In the genomic region with DNA sequence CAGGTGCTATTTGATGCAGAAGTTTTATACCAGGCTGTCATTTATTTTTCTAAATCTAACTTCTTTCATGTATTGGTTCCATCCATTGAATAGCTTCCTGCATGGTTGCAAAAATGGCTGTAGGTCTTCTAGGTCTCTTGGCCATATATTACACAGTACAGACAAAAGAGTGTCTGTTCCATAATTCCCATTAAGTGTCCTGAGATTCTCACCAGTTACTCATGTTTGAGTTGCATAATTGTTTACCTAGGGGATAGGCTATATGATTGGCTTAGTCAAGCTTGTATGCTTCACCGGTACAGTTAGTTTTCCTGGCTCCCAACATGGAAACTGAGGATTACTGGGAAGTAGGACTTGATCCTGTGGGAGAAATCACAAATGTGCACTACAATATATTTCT, we compare ENCODE assay signal across 21 cellular contexts.
DNase-seq lines count a peak whose midpoint lies in the region; ATAC-seq, FAIRE-seq and TF ChIP-seq lines count a peak whose summit lies in the region.
"Had no signal": no experiment of that assay in that cellular context is flagged by ENCODE, and none has a peak within 500 bp of the region (broad histone marks: within the 10 kb centered on the region; RNA-seq: fewer than 3 reads in every experiment).

No MANE protein-coding gene starts in this region.

- no peaks in the 10 kb centered on the region for H3K27me3 ChIP-seq in RWPE2 (ENCODE audit: insufficient read depth, poor library complexity, severe bottlenecking)
- H3K27me3 ChIP-seq in bronchial epithelial cell (ENCODE audit: control insufficient read depth, insufficient read depth, low read length) = no peaks in the 10 kb centered on the region
- H3K27me3 ChIP-seq: BLaER1 treated with 17β-estradiol and CSF1 and Interleukin-3, amounts not matched to agents 10 nM and 100 nM had no signal

- H3K9me3 ChIP-seq in RWPE2 (ENCODE audit: severe bottlenecking) = peaks cover 1% of the 10 kb centered on the region

- ATAC-seq in RWPE2 (ENCODE audit: low read depth) (peak; percentile 55; the same call in 1 of the 3 replicates), GM19452 (IDR thresholded peaks at IDR 0.05; ENCODE audit: unreplicated experiment) (no peak)
- ATAC-seq: CD8-positive, alpha-beta T cell; GM12878; GM23338; HCT116 had no signal

- H3K27ac ChIP-seq in RWPE2 (ENCODE audit: poor library complexity, severe bottlenecking) = no peak overlapping the region
- H3K27ac ChIP-seq: BLaER1 treated with 17β-estradiol and CSF1 and Interleukin-3, amounts not matched to agents 10 nM and 100 nM had no signal

- TF ChIP-seq CTCF in RWPE2 (IDR thresholded peaks at IDR 0.05; ENCODE audit: poor library complexity, severe bottlenecking) (no peak), bronchial epithelial cell (IDR thresholded peaks at IDR 0.05; ENCODE audit: insufficient read depth, low read length, severe bottlenecking) (no peak)

- H3K4me3 ChIP-seq in RWPE2 (ENCODE audit: severe bottlenecking) (no peak overlapping the region), bronchial epithelial cell (ENCODE audit: low read depth, low read length) (no peak overlapping the region)
- H3K4me3 ChIP-seq: BLaER1 treated with 17β-estradiol and CSF1 and Interleukin-3, amounts not matched to agents 10 nM and 100 nM; GM12878; GM23338 had no signal

- no peaks in the 10 kb centered on the region for H3K4me1 ChIP-seq in RWPE2 (ENCODE audit: insufficient read depth, poor library complexity, severe bottlenecking)

- no peaks in the 10 kb centered on the region for H3K36me3 ChIP-seq in RWPE2 (ENCODE audit: low read depth)
- H3K36me3 ChIP-seq in bronchial epithelial cell (ENCODE audit: control insufficient read depth, insufficient read depth, low read length) = no peaks in the 10 kb centered on the region
- H3K36me3 ChIP-seq: BLaER1 treated with 17β-estradiol and CSF1 and Interleukin-3, amounts not matched to agents 10 nM and 100 nM had no signal

- DNase-seq in COLO829 (ENCODE audit: low spot score) = peak; percentile 7
- DNase-seq in HT1080 (ENCODE audit: low read depth) = peak; percentile 37
- no peak for DNase-seq in RWPE2 (ENCODE audit: low spot score)
- peak; percentile 47 for DNase-seq in bronchial epithelial cell (ENCODE audit: low read depth)
- DNase-seq in NCI-H2081 (lab: John Stamatoyannopoulos, UW) = no peak
- DNase-seq in nucleus accumbens (lab: John Stamatoyannopoulos, UW) = no peak
- DNase-seq: CD8-positive, alpha-beta T cell; COR-L47; DMS 273 treated with DMSO at 0.1 percent for 48 hours; DMS53; DND-41; EL; H7; HFFc6; KBM-7 had no signal

- FAIRE-seq in bronchial epithelial cell (lab: Jason Lieb, UNC) = no peak
- FAIRE-seq: GM12878, GM19239 had no signal

Comparison
In these comparisons a context has a peak if more than half of its experiments do, and no peak if none do; other contexts are left out.
1. DNase-seq: peak in COLO829 (single experiment), HT1080 (single experiment) and bronchial epithelial cell (single experiment); none in RWPE2 (single experiment), NCI-H2081 (0 of 2) and nucleus accumbens (0 of 56).